In the genomic region with DNA sequence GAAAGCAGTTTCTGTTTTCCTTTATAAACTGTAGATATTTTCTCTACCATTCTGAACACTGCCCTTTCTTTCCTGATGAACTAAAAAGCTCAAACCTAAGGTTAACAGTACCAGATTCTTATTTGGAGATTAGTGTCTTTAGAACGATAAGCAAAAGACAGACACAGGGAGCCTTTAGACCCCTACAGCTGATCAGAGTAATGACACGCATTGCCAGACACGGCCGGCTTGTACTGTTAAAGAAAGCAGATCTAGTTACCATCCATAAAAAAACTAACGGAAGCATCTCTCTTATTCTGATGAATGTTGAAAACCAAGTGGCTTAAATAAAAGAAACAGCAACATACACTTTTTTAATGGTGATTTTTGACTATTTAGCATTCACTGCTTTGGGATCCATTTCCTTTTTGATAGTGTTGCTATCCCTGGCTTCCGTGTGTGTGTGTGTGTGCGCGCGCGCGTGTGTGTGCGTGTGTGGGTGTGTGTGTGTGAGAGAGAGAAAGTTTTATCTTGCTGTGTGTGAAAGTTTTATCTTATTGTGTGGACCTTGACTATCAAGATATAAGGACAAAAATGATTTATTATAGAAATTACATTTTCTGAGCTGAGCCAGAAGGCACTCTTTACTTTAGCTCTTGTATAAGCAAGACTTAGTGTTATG, we compare ENCODE assay signal across 15 cellular contexts.
DNase-seq lines count a peak whose midpoint lies in the region; ATAC-seq and TF ChIP-seq lines count a peak whose summit lies in the region.
"Had no signal": no experiment of that assay in that cellular context is flagged by ENCODE, and none has a peak within 500 bp of the region (broad histone marks: within the 10 kb centered on the region; RNA-seq: fewer than 3 reads in every experiment).

No MANE protein-coding gene starts in this region.

- H3K79me2 ChIP-seq in mammary epithelial cell (ENCODE audit: insufficient read depth, low read length), result no peaks in the 10 kb centered on the region

- H3K9me3 Mint-ChIP-seq in activated CD4-positive, alpha-beta memory T cell treated with anti-CD3 and anti-CD28 coated beads, Interleukin-2, amount 10 ng/mL, durations not matched to agents 7 days and 5 days, result peaks cover 2% of the 10 kb centered on the region
- H3K9me3 Mint-ChIP-seq: activated naive CD4-positive, alpha-beta T cell treated with anti-CD3 and anti-CD28 coated beads, Interleukin-2, amount 50 U/mL, for 24 hours; stimulated activated memory B cell treated with anti-CD40 and anti-IgM and Interleukin-4, amounts not matched to agents 10 μg/mL and 1 μg/mL and 100 μg/mL, for 72 hours had no signal

- H3K27me3 ChIP-seq in right cardiac atrium (ENCODE audit: control insufficient read depth, insufficient read depth) (no peaks in the 10 kb centered on the region), mammary epithelial cell (ENCODE audit: insufficient read depth, low read length) (no peaks in the 10 kb centered on the region), left lung (no peaks in the 10 kb centered on the region)

- dilution Hi-C loops in mammary epithelial cell (cut with HindIII; ENCODE audit: low sequenced_read_pairs), result no loop called here

- H3K4me1 Mint-ChIP-seq in activated CD4-positive, alpha-beta memory T cell treated with anti-CD3 and anti-CD28 coated beads, Interleukin-2, amount 10 ng/mL, durations not matched to agents 7 days and 5 days, result no peaks in the 10 kb centered on the region
- H3K4me1 Mint-ChIP-seq: activated naive CD4-positive, alpha-beta T cell treated with anti-CD3 and anti-CD28 coated beads, Interleukin-2, amount 50 U/mL, for 24 hours; stimulated activated memory B cell treated with anti-CD40 and anti-IgM and Interleukin-4, amounts not matched to agents 10 μg/mL and 1 μg/mL and 100 μg/mL, for 72 hours had no signal

- no peaks in the 10 kb centered on the region for H3K36me3 Mint-ChIP-seq in activated CD4-positive, alpha-beta memory T cell treated with anti-CD3 and anti-CD28 coated beads, Interleukin-2, amount 10 ng/mL, durations not matched to agents 7 days and 5 days (ENCODE audit: low read depth)
- H3K36me3 Mint-ChIP-seq: activated naive CD4-positive, alpha-beta T cell treated with anti-CD3 and anti-CD28 coated beads, Interleukin-2, amount 50 U/mL, for 24 hours; stimulated activated memory B cell treated with anti-CD40 and anti-IgM and Interleukin-4, amounts not matched to agents 10 μg/mL and 1 μg/mL and 100 μg/mL, for 72 hours had no signal

- H3K9ac ChIP-seq in mammary epithelial cell (ENCODE audit: insufficient read depth, low read length), result peak overlapping the region; percentile 22

- POLR2A ChIA-PET in activated CD4-positive, alpha-beta memory T cell treated with anti-CD3 and anti-CD28 coated beads, Interleukin-2, amount 10 ng/mL, durations not matched to agents 7 days and 5 days (lab: Charles Lee), result no interaction called here

- in situ Hi-C loops in mammary epithelial cell (cut with MboI; ENCODE audit: low sequenced_read_pairs in 2 of 2), result loop anchor here (25.0 kb wide), 1 partner anchor 1906 kb away; no protein-coding TSS in a partner anchor

- H3K27ac Mint-ChIP-seq in activated CD4-positive, alpha-beta memory T cell treated with anti-CD3 and anti-CD28 coated beads, Interleukin-2, amount 10 ng/mL, durations not matched to agents 7 days and 5 days, result no peak overlapping the region
- H3K27ac Mint-ChIP-seq: activated naive CD4-positive, alpha-beta T cell treated with anti-CD3 and anti-CD28 coated beads, Interleukin-2, amount 50 U/mL, for 24 hours; stimulated activated memory B cell treated with anti-CD40 and anti-IgM and Interleukin-4, amounts not matched to agents 10 μg/mL and 1 μg/mL and 100 μg/mL, for 72 hours had no signal

- peak overlapping the region; percentile 25 for H3K4me3 ChIP-seq in right cardiac atrium (ENCODE audit: low read length)
- peak overlapping the region; percentile 24 to 42 (median 38) for H3K4me3 ChIP-seq in mammary epithelial cell (replicated peaks in 1 of 3; ENCODE audit: insufficient read depth in 1 of 3, low read depth in 2 of 3, low read length in 3 of 3)
- no peak overlapping the region for H3K4me3 ChIP-seq in left lung

- H3K9me3 ChIP-seq in right cardiac atrium (ENCODE audit: control insufficient read depth, low read length) (peaks cover 3% of the 10 kb centered on the region), mammary epithelial cell (replicated peaks; ENCODE audit: insufficient read depth, low read length) (no peaks in the 10 kb centered on the region), left lung (no peaks in the 10 kb centered on the region)

- DNase-seq in right cardiac atrium (peak in 2 of 3 donors; percentile 9 to 36), cardiac septum (ENCODE audit: low spot score) (no peak), mammary epithelial cell (peak; percentile 37), left kidney (ENCODE audit: low read depth, low spot score) (peak; percentile 70), left lung (no peak), HPDE6-E6E7 (ENCODE audit: extremely low spot score) (no peak), islet precursor cell (no peak)
- DNase-seq in activated CD4-positive, alpha-beta memory T cell treated with anti-CD3 and anti-CD28 coated beads, Interleukin-2, amount 10 ng/mL, durations not matched to agents 7 days and 5 days, result no peak
- DNase-seq: cerebellar nuclear complex; DMS79 treated with DMSO at 0.1 percent for 48 hours; NCI-H1105; NCI-H526; stimulated activated CD4-positive, alpha-beta T cell treated with anti-CD3 and anti-CD28 coated beads, Interleukin-4, amount 100 ng/mL, for 4 hours had no signal

- H3K36me3 ChIP-seq in mammary epithelial cell (ENCODE audit: insufficient read depth, low read length), result no peaks in the 10 kb centered on the region
- no peaks in the 10 kb centered on the region for H3K36me3 ChIP-seq in left lung

- intact Hi-C loops in right cardiac atrium (cut with DNase I), result no loop called here
- intact Hi-C loops in cardiac septum (cut with DNase I), result no loop called here
- intact Hi-C loops in mammary epithelial cell (cut with micrococcal nuclease), result loop anchor here (10.0 kb wide), 1 partner anchor 1884 kb away; a partner anchor contains a TSS
- intact Hi-C loops in left lung (cut with DNase I), result no loop called here

- no peaks in the 10 kb centered on the region for H3K27me3 Mint-ChIP-seq in activated CD4-positive, alpha-beta memory T cell treated with anti-CD3 and anti-CD28 coated beads, Interleukin-2, amount 10 ng/mL, durations not matched to agents 7 days and 5 days
- H3K27me3 Mint-ChIP-seq: activated naive CD4-positive, alpha-beta T cell treated with anti-CD3 and anti-CD28 coated beads, Interleukin-2, amount 50 U/mL, for 24 hours; stimulated activated memory B cell treated with anti-CD40 and anti-IgM and Interleukin-4, amounts not matched to agents 10 μg/mL and 1 μg/mL and 100 μg/mL, for 72 hours had no signal

- WGBS in right cardiac atrium, result 53% methylated on average over 12 of the region's 12 CpGs
- 29% methylated on average over 12 of the region's 12 CpGs for WGBS in mammary epithelial cell (ENCODE audit: low coverage, missing lambda C conversion rate)

- H3K4me2 ChIP-seq in mammary epithelial cell (ENCODE audit: insufficient read depth, low read depth, low read length), result peak overlapping the region; percentile 92

- CTCF ChIA-PET in mammary epithelial cell (lab: Charles Lee; ENCODE audit: low non-redundant PET), result interaction anchor here (0.6 kb wide), 1 partner anchor 442 kb away, joined by 3 read pairs; no protein-coding TSS in a partner anchor
- CTCF ChIA-PET in activated CD4-positive, alpha-beta memory T cell treated with anti-CD3 and anti-CD28 coated beads, Interleukin-2, amount 10 ng/mL, durations not matched to agents 7 days and 5 days (lab: Charles Lee), result no interaction called here

- no peaks in the 10 kb centered on the region for H4K20me1 ChIP-seq in mammary epithelial cell (ENCODE audit: insufficient read depth, low read length)

- no peak overlapping the region for H3K4me3 Mint-ChIP-seq in activated CD4-positive, alpha-beta memory T cell treated with anti-CD3 and anti-CD28 coated beads, Interleukin-2, amount 10 ng/mL, durations not matched to agents 7 days and 5 days
- H3K4me3 Mint-ChIP-seq: activated naive CD4-positive, alpha-beta T cell treated with anti-CD3 and anti-CD28 coated beads, Interleukin-2, amount 50 U/mL, for 24 hours; stimulated activated memory B cell treated with anti-CD40 and anti-IgM and Interleukin-4, amounts not matched to agents 10 μg/mL and 1 μg/mL and 100 μg/mL, for 72 hours had no signal

- ATAC-seq in right cardiac atrium, result peak; percentile 54 to 60
- ATAC-seq in left lung, result no peak
- ATAC-seq: stimulated activated memory B cell treated with anti-CD40 and anti-IgM and Interleukin-4, amounts not matched to agents 10 μg/mL and 1 μg/mL and 100 μg/mL, for 72 hours had no signal

- BruUV-seq in mammary epithelial cell (replicated peaks; lab: Mats Ljungman, UMichigan), result no TSS peak

- H2AFZ ChIP-seq in mammary epithelial cell (ENCODE audit: low read depth, low read length), result peak overlapping the region; percentile 82

- TF ChIP-seq CTCF in mammary epithelial cell (conservative IDR thresholded peaks at IDR 0.05 in 1 of 2, IDR thresholded peaks at IDR 0.05 in 1 of 2; ENCODE audit: extremely low read depth in 1 of 2, insufficient read depth in 1 of 2, low read depth in 1 of 2, low read length in 2 of 2), result peak; percentile 10 to 35
- no peak for TF ChIP-seq CTCF in left lung (IDR thresholded peaks at IDR 0.05)

- no peak overlapping the region for H3K27ac ChIP-seq in right cardiac atrium (ENCODE audit: low read length)
- peak overlapping the region; percentile 9 for H3K27ac ChIP-seq in mammary epithelial cell (ENCODE audit: insufficient read depth, low read depth, low read length)
- no peak overlapping the region for H3K27ac ChIP-seq in left lung

- no peaks in the 10 kb centered on the region for H3K4me1 ChIP-seq in right cardiac atrium (ENCODE audit: control insufficient read depth, insufficient read depth, low read length)
- H3K4me1 ChIP-seq in mammary epithelial cell (ENCODE audit: insufficient read depth, low read length), result peaks cover 10% of the 10 kb centered on the region
- no peaks in the 10 kb centered on the region for H3K4me1 ChIP-seq in left lung

Comparison
In these comparisons a context has a peak if more than half of its experiments do, and no peak if none do; other contexts are left out.
1. DNase-seq: peak in right cardiac atrium (2 of 3), mammary epithelial cell (single experiment) and left kidney (single experiment); none in cardiac septum (single experiment), activated CD4-positive, alpha-beta memory T cell treated with anti-CD3 and anti-CD28 coated beads, Interleukin-2, amount 10 ng/mL, durations not matched to agents 7 days and 5 days (single experiment), left lung (0 of 2), HPDE6-E6E7 (single experiment) and islet precursor cell (single experiment).
2. H3K4me3 ChIP-seq: peak in right cardiac atrium (single experiment) and mammary epithelial cell (3 of 3); none in left lung (0 of 2).
3. CTCF ChIP-seq: peak in mammary epithelial cell (2 of 2); none in left lung (0 of 2).